ENCODE assay signal across 1 cellular context in genomic region chr20:63854069-63854765, GRCh38.
TF ChIP-seq lines count a peak whose summit lies in the region.

No MANE protein-coding gene starts in this region.

TF ChIP-seq in HepG2, 621 proteins besides CTCF, POLR2A, EP300 and RAD21 (continued from another document and continues in another):
- TF ChIP-seq CSRNP1 (CRISPR knock-in tag; IDR thresholded peaks at IDR 0.05) = no peak; the same call in 1 of the 2 replicates
- TF ChIP-seq JARID2 (CRISPR knock-in tag; IDR thresholded peaks at IDR 0.05; ENCODE audit: insufficient replicate concordance) = no peak
- no peak for TF ChIP-seq RERE (CRISPR knock-in tag; IDR thresholded peaks at IDR 0.05; ENCODE audit: low read depth)
- no peak; the same call in 1 of the 2 replicates for TF ChIP-seq NFYB (CRISPR knock-in tag; IDR thresholded peaks at IDR 0.05)
- TF ChIP-seq TARDBP (CRISPR knock-in tag; IDR thresholded peaks at IDR 0.05) = peak; percentile 58; the same call in 1 of the 2 replicates
- TF ChIP-seq TBX2 (CRISPR knock-in tag; IDR thresholded peaks at IDR 0.05; ENCODE audit: borderline replicate concordance) = no peak; the same call in 1 of the 2 replicates
- peak; percentile 86; the same call in 1 of the 2 replicates for TF ChIP-seq ZC3H4 (CRISPR knock-in tag; IDR thresholded peaks at IDR 0.05; ENCODE audit: borderline replicate concordance)
- TF ChIP-seq ZNF557 (CRISPR knock-in tag; IDR thresholded peaks at IDR 0.05) = 0 out of 2 replicates have a peak, but pooled peaks have one; percentile 29
- no peak for TF ChIP-seq CAMTA2 (CRISPR knock-in tag; IDR thresholded peaks at IDR 0.05; ENCODE audit: borderline replicate concordance)
- no peak for TF ChIP-seq NR2F2 (IDR thresholded peaks at IDR 0.05; ENCODE audit: borderline replicate concordance, low read depth)
- TF ChIP-seq ZNF549 (CRISPR knock-in tag; IDR thresholded peaks at IDR 0.05) = 0 out of 2 replicates have a peak, but pooled peaks have one; percentile 59
- TF ChIP-seq JUND (CRISPR knock-in tag; IDR thresholded peaks at IDR 0.05) = no peak
- TF ChIP-seq MBNL3 (CRISPR knock-in tag; conservative IDR thresholded peaks at IDR 0.05) = no peak
- TF ChIP-seq STAT5B (CRISPR knock-in tag; IDR thresholded peaks at IDR 0.05) = no peak
- no peak for TF ChIP-seq ZNF431 (CRISPR knock-in tag; IDR thresholded peaks at IDR 0.05; ENCODE audit: borderline replicate concordance, low read depth)
- no peak; the same call in 1 of the 2 replicates for TF ChIP-seq ZNF891 (CRISPR knock-in tag; IDR thresholded peaks at IDR 0.05)
- TF ChIP-seq ZNF788 (CRISPR knock-in tag; IDR thresholded peaks at IDR 0.05; ENCODE audit: borderline replicate concordance) = peak; percentile 15; the same call in 1 of the 2 replicates
- no peak for TF ChIP-seq RFX5 (IDR thresholded peaks at IDR 0.05; ENCODE audit: low read depth, low read length)
- 0 out of 2 replicates have a peak, but pooled peaks have one; percentile 18 for TF ChIP-seq POLR2AphosphoS5 (IDR thresholded peaks at IDR 0.05; ENCODE audit: low read depth, low read length)
- peak; percentile 57; the same call in 1 of the 2 replicates for TF ChIP-seq ZNF343 (CRISPR knock-in tag; IDR thresholded peaks at IDR 0.05)
- TF ChIP-seq SIX1 (CRISPR knock-in tag; IDR thresholded peaks at IDR 0.05; ENCODE audit: borderline replicate concordance) = no peak
- no peak for TF ChIP-seq ZFP36L1 (CRISPR knock-in tag; IDR thresholded peaks at IDR 0.05)
- TF ChIP-seq PHF8 (CRISPR knock-in tag; IDR thresholded peaks at IDR 0.05) = peak; percentile 63
- peak; percentile 73; the same call in 1 of the 2 replicates for TF ChIP-seq TFAP4 (IDR thresholded peaks at IDR 0.05; ENCODE audit: borderline replicate concordance, low read depth)
- TF ChIP-seq ELF1 (CRISPR knock-in tag; IDR thresholded peaks at IDR 0.05) = peak; percentile 51; the same call in 1 of the 2 replicates
- TF ChIP-seq ZNF337 (CRISPR knock-in tag; IDR thresholded peaks at IDR 0.05; ENCODE audit: borderline replicate concordance, low read depth) = peak; percentile 71; the same call in 1 of the 2 replicates
- TF ChIP-seq MZF1 (CRISPR knock-in tag; IDR thresholded peaks at IDR 0.05; ENCODE audit: borderline replicate concordance) = no peak; the same call in 1 of the 2 replicates
- peak; percentile 30 for TF ChIP-seq DBP (CRISPR knock-in tag; IDR thresholded peaks at IDR 0.05; ENCODE audit: not compliant biosample characterization)
- TF ChIP-seq HIVEP1 (CRISPR knock-in tag; IDR thresholded peaks at IDR 0.05) = no peak
- TF ChIP-seq HNF4G (IDR thresholded peaks at IDR 0.05; ENCODE audit: borderline replicate concordance, low read depth, low read length) = no peak
- no peak for TF ChIP-seq HNF4G (CRISPR knock-in tag; IDR thresholded peaks at IDR 0.05; ENCODE audit: borderline replicate concordance, low read depth)
- peak; percentile 77; the same call in 1 of the 2 replicates for TF ChIP-seq XBP1 (CRISPR knock-in tag; IDR thresholded peaks at IDR 0.05)
- TF ChIP-seq SMYD3 (CRISPR knock-in tag; IDR thresholded peaks at IDR 0.05) = no peak
- no peak for TF ChIP-seq CREB1 (IDR thresholded peaks at IDR 0.05)
- no peak for TF ChIP-seq CREB1 (CRISPR knock-in tag; IDR thresholded peaks at IDR 0.05)
- TF ChIP-seq SYNCRIP (IDR thresholded peaks at IDR 0.05; ENCODE audit: insufficient read depth, low read depth, low read length) = no peak
- no peak for TF ChIP-seq ZNF546 (CRISPR knock-in tag; conservative IDR thresholded peaks at IDR 0.05)
- TF ChIP-seq BCLAF1 (IDR thresholded peaks at IDR 0.05) = no peak
- peak; percentile 34; the same call in 1 of the 2 replicates for TF ChIP-seq ERF (CRISPR knock-in tag; IDR thresholded peaks at IDR 0.05)
- TF ChIP-seq SP4 (CRISPR knock-in tag; IDR thresholded peaks at IDR 0.05) = peak; percentile 83
- TF ChIP-seq PAF1 (CRISPR knock-in tag; IDR thresholded peaks at IDR 0.05) = no peak
- TF ChIP-seq ZFP91 (CRISPR knock-in tag; IDR thresholded peaks at IDR 0.05; ENCODE audit: borderline replicate concordance) = peak; percentile 15; the same call in 1 of the 2 replicates
- TF ChIP-seq SOX13 (IDR thresholded peaks at IDR 0.05) = 0 out of 2 replicates have a peak, but pooled peaks have one; percentile 19
- TF ChIP-seq SOX13 (CRISPR knock-in tag; conservative IDR thresholded peaks at IDR 0.05 in 1 of 2, IDR thresholded peaks at IDR 0.05 in 1 of 2) = peak in 1 of 2 experiments; percentile 49; a peak in 2 of 4 replicates
- no peak for TF ChIP-seq RORA (CRISPR knock-in tag; IDR thresholded peaks at IDR 0.05)
- TF ChIP-seq CBX5 (CRISPR knock-in tag; IDR thresholded peaks at IDR 0.05; ENCODE audit: borderline replicate concordance) = 0 out of 2 replicates have a peak, but pooled peaks have one; percentile 14
- 0 out of 2 replicates have a peak, but pooled peaks have one; percentile 61 for TF ChIP-seq RELA (CRISPR knock-in tag; IDR thresholded peaks at IDR 0.05)
- no peak for TF ChIP-seq ZNF512B (CRISPR knock-in tag; IDR thresholded peaks at IDR 0.05; ENCODE audit: borderline replicate concordance)
- TF ChIP-seq ZNF260 (CRISPR knock-in tag; IDR thresholded peaks at IDR 0.05; ENCODE audit: borderline replicate concordance, low read depth) = no peak
- no peak for TF ChIP-seq MIER3 (CRISPR knock-in tag; IDR thresholded peaks at IDR 0.05; ENCODE audit: borderline replicate concordance)
- no peak for TF ChIP-seq ZFP41 (CRISPR knock-in tag; IDR thresholded peaks at IDR 0.05; ENCODE audit: borderline replicate concordance)
